In genomic region chr9:89077519-89077918, GRCh38 we compare ENCODE assay signal across 12 cellular contexts.
DNase-seq lines count a peak whose midpoint lies in the region; ATAC-seq, FAIRE-seq and TF ChIP-seq lines count a peak whose summit lies in the region.
"Had no signal": no experiment of that assay in that cellular context is flagged by ENCODE, and none has a peak within 500 bp of the region (broad histone marks: within the 10 kb centered on the region; RNA-seq: fewer than 3 reads in every experiment).

No MANE protein-coding gene starts in this region.

- TF ChIP-seq CTCF in colonic mucosa (IDR thresholded peaks at IDR 0.05): no peak

- H3K27me3 ChIP-seq in colonic mucosa (no peaks in the 10 kb centered on the region), small intestine (ENCODE audit: control insufficient read depth in 2 of 2, insufficient read depth in 2 of 2, low read length in 2 of 2) (no peaks in the 10 kb centered on the region)
- H3K27me3 ChIP-seq: pancreas had no signal

- peak; percentile 82 for ATAC-seq in GM19463 (IDR thresholded peaks at IDR 0.05; ENCODE audit: unreplicated experiment)
- peak; percentile 74 for ATAC-seq in HG03175 (IDR thresholded peaks at IDR 0.05; ENCODE audit: unreplicated experiment)
- ATAC-seq: Panc1 had no signal

- H3K4me3 ChIP-seq in colonic mucosa: no peak overlapping the region
- no peak overlapping the region for H3K4me3 ChIP-seq in small intestine (ENCODE audit: low read depth in 1 of 2, low read length in 2 of 2)
- H3K4me3 ChIP-seq: pancreas had no signal

- FAIRE-seq in small intestine (lab: Jason Lieb, UNC): no peak
- FAIRE-seq: islet of Langerhans, pancreas had no signal

- no peaks in the 10 kb centered on the region for H3K9me3 ChIP-seq in colonic mucosa
- no peaks in the 10 kb centered on the region for H3K9me3 ChIP-seq in small intestine (ENCODE audit: control insufficient read depth, low read depth)
- H3K9me3 ChIP-seq: pancreas had no signal

- no peaks in the 10 kb centered on the region for H3K36me3 ChIP-seq in colonic mucosa
- H3K36me3 ChIP-seq in small intestine (ENCODE audit: control insufficient read depth in 2 of 2, insufficient read depth in 2 of 2, low read length in 2 of 2): no peaks in the 10 kb centered on the region
- H3K36me3 ChIP-seq: pancreas had no signal

- no peaks in the 10 kb centered on the region for H3K4me1 ChIP-seq in colonic mucosa
- no peaks in the 10 kb centered on the region for H3K4me1 ChIP-seq in small intestine (ENCODE audit: control insufficient read depth in 2 of 2, insufficient read depth in 1 of 2, low read depth in 1 of 2, low read length in 1 of 2)
- H3K4me1 ChIP-seq: pancreas had no signal

- WGBS in small intestine, 3 donors: 15 to 35% (median 30%) methylated on average over 7 of the region's 7 CpGs

- H3K27ac ChIP-seq in colonic mucosa (no peak overlapping the region), small intestine (ENCODE audit: low read depth in 1 of 2, low read length in 1 of 2) (no peak overlapping the region)
- H3K27ac ChIP-seq: KMS-11, pancreas had no signal

- DNase-seq in SKM-1 treated with dmso at 0.1 percent for 144 hours (lab: John Stamatoyannopoulos, UW; ENCODE audit: unreplicated experiment) (peak; percentile 44), superior temporal gyrus (ENCODE audit: extremely low spot score) (peak; percentile 26), colonic mucosa (no peak), NCI-H1436 (lab: John Stamatoyannopoulos, UW) (no peak), small intestine (no peak)
- DNase-seq: activated CD4-positive, alpha-beta T cell treated with anti-CD3 and anti-CD28 coated beads, Interleukin-2, amount 10 ng/mL, durations not matched to agents 7 days and 5 days; pancreas had no signal

- intact Hi-C loops in colonic mucosa (cut with DNase I): no loop called here

- no peak overlapping the region for H3K9ac ChIP-seq in colonic mucosa (ENCODE audit: low read depth in 2 of 2, low read length in 2 of 2)
- H3K9ac ChIP-seq: KMS-11 had no signal

Comparison
In these comparisons a context has a peak if more than half of its experiments do, and no peak if none do; other contexts are left out.
1. DNase-seq: peak in SKM-1 treated with dmso at 0.1 percent for 144 hours (single experiment) and superior temporal gyrus (single experiment); none in colonic mucosa (single experiment), NCI-H1436 (single experiment) and small intestine (single experiment).